8 cellular contexts compared by ENCODE assay signal in the genomic region with DNA sequence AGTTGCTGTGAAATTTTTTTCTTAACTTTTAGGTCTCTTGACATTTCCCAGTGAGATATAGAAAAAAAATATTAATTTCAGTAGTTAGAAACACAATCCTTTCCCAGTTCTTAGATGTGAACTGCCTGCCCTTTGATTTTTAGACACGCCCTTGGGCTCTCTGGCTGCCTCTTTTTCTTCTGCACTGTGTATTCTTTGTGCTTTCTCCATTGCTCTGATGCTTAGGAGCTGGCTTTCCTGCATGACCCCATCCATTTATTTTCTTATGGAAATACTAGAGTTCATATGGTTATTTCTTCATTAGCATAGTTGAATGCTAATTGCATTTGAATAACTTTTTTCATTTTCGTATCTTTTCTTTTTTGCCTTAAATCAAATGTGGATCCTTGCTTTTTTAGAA.
"Had no signal": no experiment of that assay in that cellular context is flagged by ENCODE, and none has a peak within 500 bp of the region (broad histone marks: within the 10 kb centered on the region; RNA-seq: fewer than 3 reads in every experiment).

No MANE protein-coding gene starts in this region.

- H3K4me3 Mint-ChIP-seq: HFFc6 had no signal

- H2AFZ ChIP-seq: GM23248 had no signal

- H3K27ac Mint-ChIP-seq: HFFc6 had no signal

- H3K27ac ChIP-seq: GM23248, HL-60 had no signal

- H3K4me3 ChIP-seq: GM23248, K562 had no signal

- H3K9ac ChIP-seq: GM23248 had no signal

- FAIRE-seq: K562 had no signal

- DNase-seq: GM23248, H7, HFFc6, IMR-90, Kasumi-1, KG1 had no signal
